15 cellular contexts compared by ENCODE assay signal in the genomic region with DNA sequence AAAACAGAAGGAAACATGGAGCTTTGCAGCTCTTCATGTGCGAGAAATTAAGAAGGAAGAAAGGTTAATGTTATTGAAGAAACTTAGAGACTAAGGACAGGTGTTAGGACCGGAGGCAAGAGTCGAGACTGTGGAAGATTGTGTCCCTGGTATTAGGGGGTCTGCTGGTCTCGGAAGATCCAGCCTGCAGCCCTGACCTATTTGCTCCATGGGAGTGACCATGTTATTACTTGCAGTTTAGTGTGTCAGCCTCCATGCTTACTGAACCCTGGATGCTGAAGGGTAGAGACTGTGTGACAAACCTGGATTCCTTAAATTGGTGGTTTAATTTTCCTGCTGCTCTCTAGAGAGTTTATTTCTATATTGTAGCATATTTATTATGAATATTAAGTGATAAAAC.
DNase-seq lines count a peak whose midpoint lies in the region; ATAC-seq lines count a peak whose summit lies in the region.
"Had no signal": no experiment of that assay in that cellular context is flagged by ENCODE, and none has a peak within 500 bp of the region (broad histone marks: within the 10 kb centered on the region; RNA-seq: fewer than 3 reads in every experiment).

No MANE protein-coding gene starts in this region.

- H3K4me1 ChIP-seq in HUES48 (ENCODE audit: control insufficient read depth, insufficient read depth, low read length) (peaks cover 19% of the 10 kb centered on the region), NT2/D1 (ENCODE audit: insufficient read depth, insufficient read length) (no peaks in the 10 kb centered on the region), iPS-20b (ENCODE audit: insufficient read depth, low read length) (peaks cover 13% of the 10 kb centered on the region)
- H3K4me1 ChIP-seq: BE2C, Caco-2 had no signal

- H3K27me3 ChIP-seq in HUES48 (ENCODE audit: control insufficient read depth, insufficient read depth, low read length) (no peaks in the 10 kb centered on the region), NT2/D1 (ENCODE audit: insufficient read depth, insufficient read length) (no peaks in the 10 kb centered on the region), iPS-20b (ENCODE audit: insufficient read depth, low read length) (no peaks in the 10 kb centered on the region)
- H3K27me3 ChIP-seq: BE2C had no signal

- H3K27ac ChIP-seq in HUES48 (ENCODE audit: low read depth, low read length) (peak overlapping the region; percentile 68), iPS-20b (ENCODE audit: low read length) (no peak overlapping the region)
- H3K27ac ChIP-seq: GM23248, HL-60, KMS-11 had no signal

- H3K36me3 ChIP-seq in HUES48 (ENCODE audit: control insufficient read depth, insufficient read depth, low read length) (no peaks in the 10 kb centered on the region), NT2/D1 (ENCODE audit: insufficient read depth, insufficient read length, low read length) (no peaks in the 10 kb centered on the region), iPS-20b (ENCODE audit: insufficient read depth, low read depth, low read length) (no peaks in the 10 kb centered on the region)
- H3K36me3 ChIP-seq: BE2C had no signal

- H3K4me3 ChIP-seq in HUES48 (ENCODE audit: low read depth, low read length) (peak overlapping the region; percentile 40; the same call in 1 of the 2 replicates), NT2/D1 (ENCODE audit: insufficient read length, low read depth) (no peak overlapping the region), iPS-20b (ENCODE audit: low read length) (peak overlapping the region; percentile 40; the same call in 1 of the 2 replicates)
- H3K4me3 ChIP-seq: GM23248 had no signal

- H3K9ac ChIP-seq in HUES48 (ENCODE audit: low read depth, low read length) (peak overlapping the region; percentile 18; the same call in 1 of the 2 replicates), NT2/D1 (ENCODE audit: insufficient read length, low read depth) (no peak overlapping the region), iPS-20b (ENCODE audit: low read depth, low read length) (peak overlapping the region; percentile 10; the same call in 1 of the 2 replicates)
- H3K9ac ChIP-seq: GM23248, KMS-11 had no signal

- DNase-seq in NT2/D1 (ENCODE audit: low read depth, low spot score), result peak; percentile 1
- no peak for DNase-seq in midbrain (lab: John Stamatoyannopoulos, UW)
- DNase-seq: ACHN; BE2C; C1 segment of cervical spinal cord; Caco-2; CD4-positive, CD25-positive, alpha-beta regulatory T cell; CD8-positive, alpha-beta memory T cell; GM23248 had no signal

- ATAC-seq in HG02970 (IDR thresholded peaks at IDR 0.05; ENCODE audit: low FRiP score, unreplicated experiment), result no peak
- no peak for ATAC-seq in HG02678 (IDR thresholded peaks at IDR 0.05; ENCODE audit: unreplicated experiment)

- H3K9me3 ChIP-seq in HUES48 (ENCODE audit: control insufficient read depth, insufficient read depth, low read length), result no peaks in the 10 kb centered on the region
- no peaks in the 10 kb centered on the region for H3K9me3 ChIP-seq in NT2/D1 (ENCODE audit: insufficient read depth, low read length)
- no peaks in the 10 kb centered on the region for H3K9me3 ChIP-seq in iPS-20b (ENCODE audit: insufficient read depth, low read depth, low read length)
- H3K9me3 ChIP-seq: BE2C, Caco-2 had no signal
